In the genomic region with DNA sequence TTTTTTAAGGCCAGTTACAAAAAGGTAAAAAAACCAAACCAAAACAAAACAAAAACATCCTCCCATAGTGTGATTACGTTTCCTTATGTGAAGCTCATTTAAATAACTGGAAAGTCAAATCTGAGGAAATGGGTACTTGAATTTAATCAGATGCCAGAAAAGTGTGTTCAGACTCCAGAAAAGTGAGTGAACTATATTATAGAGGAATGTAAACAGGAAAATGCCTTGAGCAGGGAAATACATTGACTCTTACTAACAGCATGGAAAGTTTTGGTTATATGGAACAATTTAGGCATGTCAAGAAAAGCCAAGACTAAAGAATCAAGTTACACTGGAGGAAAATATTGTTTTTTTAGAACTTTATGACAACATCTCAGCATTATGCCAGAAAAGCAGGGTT, we compare ENCODE assay signal across 18 cellular contexts. TPM values are rescaled to one million over a fixed set of nuclear protein-coding genes. Genes with fewer than 3 reads are reported as not detected.
DNase-seq lines count a peak whose midpoint lies in the region; ATAC-seq and TF ChIP-seq lines count a peak whose summit lies in the region.
"Had no signal": no experiment of that assay in that cellular context is flagged by ENCODE, and none has a peak within 500 bp of the region (broad histone marks: within the 10 kb centered on the region; RNA-seq: fewer than 3 reads in every experiment).

No MANE protein-coding gene starts in this region.

- intact Hi-C loops in testis (cut with DNase I; ENCODE audit: low total_unique reads), result no loop called here

- H3K9me3 Mint-ChIP-seq in WTC11, result peaks cover 5% of the 10 kb centered on the region; the same call in 1 of the 2 replicates
- H3K9me3 Mint-ChIP-seq: activated CD4-positive, alpha-beta memory T cell treated with anti-CD3 and anti-CD28 coated beads, Interleukin-2, amount 10 ng/mL, durations not matched to agents 7 days and 5 days had no signal

- no peaks in the 10 kb centered on the region for H3K36me3 Mint-ChIP-seq in WTC11

- no peak for TF ChIP-seq POLR2A in testis (IDR thresholded peaks at IDR 0.05)

- H3K9me3 ChIP-seq in testis, result no peaks in the 10 kb centered on the region
- H3K9me3 ChIP-seq: prostate gland, thyroid gland had no signal

- H3K27ac Mint-ChIP-seq in WTC11, result peak overlapping the region; percentile 51
- H3K27ac Mint-ChIP-seq: activated CD4-positive, alpha-beta memory T cell treated with anti-CD3 and anti-CD28 coated beads, Interleukin-2, amount 10 ng/mL, durations not matched to agents 7 days and 5 days; B cell had no signal

- CTCF ChIA-PET in WTC11 (lab: Charles Lee), result interaction anchor here (1.0 kb wide), 1 partner anchor 37 kb away, joined by 3 read pairs; no protein-coding TSS in a partner anchor

- TF ChIP-seq CTCF in AG10803 (conservative IDR thresholded peaks at IDR 0.05; ENCODE audit: low read length) (no peak), WTC11 (IDR thresholded peaks at IDR 0.05) (no peak), foreskin fibroblast (IDR thresholded peaks at IDR 0.05; ENCODE audit: low read depth, low read length) (no peak), testis (IDR thresholded peaks at IDR 0.05) (no peak)

- POLR2A ChIA-PET in WTC11 (lab: Charles Lee), result no interaction called here

- no peaks in the 10 kb centered on the region for H3K27me3 ChIP-seq in testis
- H3K27me3 ChIP-seq: ascending aorta, heart right ventricle, thyroid gland had no signal

- H3K36me3 ChIP-seq in testis (ENCODE audit: low read depth, missing control alignments), result no peaks in the 10 kb centered on the region
- H3K36me3 ChIP-seq: ascending aorta, heart right ventricle, prostate gland, thyroid gland had no signal

- peaks cover 3% of the 10 kb centered on the region for H3K4me1 ChIP-seq in testis
- H3K4me1 ChIP-seq: ascending aorta, prostate gland, thyroid gland had no signal

- no peaks in the 10 kb centered on the region for H3K27me3 Mint-ChIP-seq in WTC11 (ENCODE audit: low read depth)

- H3K4me3 ChIP-seq in AG10803 (ENCODE audit: low read length) (no peak overlapping the region), foreskin fibroblast (ENCODE audit: low read depth in 1 of 2, low read length in 2 of 2) (no peak overlapping the region), testis (no peak overlapping the region)
- H3K4me3 ChIP-seq: ascending aorta, heart right ventricle, prostate gland, thyroid gland had no signal

- DNase-seq in AG10803 (ENCODE audit: low read depth) (peak; percentile 42), KBM-7 (peak; percentile 29), WTC11 (ENCODE audit: low spot score) (no peak), foreskin fibroblast (peak; percentile 36 to 50), testis (no peak)
- DNase-seq: activated CD4-positive, alpha-beta memory T cell treated with anti-CD3 and anti-CD28 coated beads, Interleukin-2, amount 10 ng/mL, durations not matched to agents 7 days and 5 days; effector CD8-positive, alpha-beta T cell; heart right ventricle; left cardiac atrium; NCI-H1436 treated with DMSO at 0.1 percent for 48 hours; NCI-H524; thyroid gland had no signal

- no peak overlapping the region for H3K4me3 Mint-ChIP-seq in WTC11
- H3K4me3 Mint-ChIP-seq: activated CD4-positive, alpha-beta memory T cell treated with anti-CD3 and anti-CD28 coated beads, Interleukin-2, amount 10 ng/mL, durations not matched to agents 7 days and 5 days; B cell had no signal

- no peak overlapping the region for H3K27ac ChIP-seq in testis
- H3K27ac ChIP-seq: prostate gland, thyroid gland had no signal

- in situ Hi-C loops in KBM-7 (cut with MboI; ENCODE audit: low pct_unique_long_range_greater_than_20kb, low sequenced_read_pairs), result no loop called here

- 44 to 58% methylated on average over 1 of the region's 1 CpG for WGBS in testis, 2 donors

- H3K4me1 Mint-ChIP-seq in WTC11, result peaks cover 5% of the 10 kb centered on the region
- H3K4me1 Mint-ChIP-seq: activated CD4-positive, alpha-beta memory T cell treated with anti-CD3 and anti-CD28 coated beads, Interleukin-2, amount 10 ng/mL, durations not matched to agents 7 days and 5 days; B cell had no signal

- ATAC-seq in WTC11, result no peak
- ATAC-seq in GM18858 (IDR thresholded peaks at IDR 0.05; ENCODE audit: unreplicated experiment), result no peak
- ATAC-seq in HG03439 (IDR thresholded peaks at IDR 0.05; ENCODE audit: unreplicated experiment), result no peak
- no peak for ATAC-seq in HG03196 (IDR thresholded peaks at IDR 0.05; ENCODE audit: unreplicated experiment)
- ATAC-seq: heart right ventricle, left cardiac atrium had no signal

TF ChIP-seq in WTC11, 78 proteins besides CTCF, POLR2A, EP300 and RAD21 (continues in another document):
- TF ChIP-seq, protein P1, sequence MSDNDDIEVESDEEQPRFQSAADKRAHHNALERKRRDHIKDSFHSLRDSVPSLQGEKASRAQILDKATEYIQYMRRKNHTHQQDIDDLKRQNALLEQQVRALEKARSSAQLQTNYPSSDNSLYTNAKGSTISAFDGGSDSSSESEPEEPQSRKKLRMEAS (CRISPR knock-in tag; IDR thresholded peaks at IDR 0.05), result no peak
- TF ChIP-seq TEAD1 (CRISPR knock-in tag; IDR thresholded peaks at IDR 0.05), result no peak
- TF ChIP-seq ZNF396 (CRISPR knock-in tag; IDR thresholded peaks at IDR 0.05; ENCODE audit: borderline replicate concordance), result no peak
- TF ChIP-seq ETV6 (CRISPR knock-in tag; IDR thresholded peaks at IDR 0.05), result no peak
- TF ChIP-seq ZNF671 (CRISPR knock-in tag; IDR thresholded peaks at IDR 0.05), result no peak
- TF ChIP-seq CREM (CRISPR knock-in tag; IDR thresholded peaks at IDR 0.05), result no peak
- no peak for TF ChIP-seq TEAD4 (CRISPR knock-in tag; IDR thresholded peaks at IDR 0.05)
- TF ChIP-seq, protein P2, sequence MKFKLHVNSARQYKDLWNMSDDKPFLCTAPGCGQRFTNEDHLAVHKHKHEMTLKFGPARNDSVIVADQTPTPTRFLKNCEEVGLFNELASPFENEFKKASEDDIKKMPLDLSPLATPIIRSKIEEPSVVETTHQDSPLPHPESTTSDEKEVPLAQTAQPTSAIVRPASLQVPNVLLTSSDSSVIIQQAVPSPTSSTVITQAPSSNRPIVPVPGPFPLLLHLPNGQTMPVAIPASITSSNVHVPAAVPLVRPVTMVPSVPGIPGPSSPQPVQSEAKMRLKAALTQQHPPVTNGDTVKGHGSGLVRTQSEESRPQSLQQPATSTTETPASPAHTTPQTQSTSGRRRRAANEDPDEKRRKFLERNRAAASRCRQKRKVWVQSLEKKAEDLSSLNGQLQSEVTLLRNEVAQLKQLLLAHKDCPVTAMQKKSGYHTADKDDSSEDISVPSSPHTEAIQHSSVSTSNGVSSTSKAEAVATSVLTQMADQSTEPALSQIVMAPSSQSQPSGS (CRISPR knock-in tag; IDR thresholded peaks at IDR 0.05; ENCODE audit: borderline replicate concordance, low read depth), result no peak
- TF ChIP-seq, protein P3, sequence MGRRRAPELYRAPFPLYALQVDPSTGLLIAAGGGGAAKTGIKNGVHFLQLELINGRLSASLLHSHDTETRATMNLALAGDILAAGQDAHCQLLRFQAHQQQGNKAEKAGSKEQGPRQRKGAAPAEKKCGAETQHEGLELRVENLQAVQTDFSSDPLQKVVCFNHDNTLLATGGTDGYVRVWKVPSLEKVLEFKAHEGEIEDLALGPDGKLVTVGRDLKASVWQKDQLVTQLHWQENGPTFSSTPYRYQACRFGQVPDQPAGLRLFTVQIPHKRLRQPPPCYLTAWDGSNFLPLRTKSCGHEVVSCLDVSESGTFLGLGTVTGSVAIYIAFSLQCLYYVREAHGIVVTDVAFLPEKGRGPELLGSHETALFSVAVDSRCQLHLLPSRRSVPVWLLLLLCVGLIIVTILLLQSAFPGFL (CRISPR knock-in tag; IDR thresholded peaks at IDR 0.05; ENCODE audit: borderline replicate concordance), result no peak
- TF ChIP-seq SMAD4 (CRISPR knock-in tag; IDR thresholded peaks at IDR 0.05), result no peak
- TF ChIP-seq HMGA2 (CRISPR knock-in tag; IDR thresholded peaks at IDR 0.05), result no peak
- no peak for TF ChIP-seq NFE2L1 (CRISPR knock-in tag; IDR thresholded peaks at IDR 0.05)
- no peak for TF ChIP-seq ZNF263 (CRISPR knock-in tag; IDR thresholded peaks at IDR 0.05; ENCODE audit: low read depth)
- no peak for TF ChIP-seq CBFB (CRISPR knock-in tag; IDR thresholded peaks at IDR 0.05; ENCODE audit: low read depth)
- TF ChIP-seq, protein P4, sequence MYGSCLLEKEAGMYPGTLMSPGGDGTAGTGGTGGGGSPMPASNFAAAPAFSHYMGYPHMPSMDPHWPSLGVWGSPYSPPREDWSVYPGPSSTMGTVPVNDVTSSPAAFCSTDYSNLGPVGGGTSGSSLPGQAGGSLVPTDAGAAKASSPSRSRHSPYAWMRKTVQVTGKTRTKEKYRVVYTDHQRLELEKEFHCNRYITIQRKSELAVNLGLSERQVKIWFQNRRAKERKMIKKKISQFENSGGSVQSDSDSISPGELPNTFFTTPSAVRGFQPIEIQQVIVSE (CRISPR knock-in tag; IDR thresholded peaks at IDR 0.05; ENCODE audit: borderline replicate concordance), result no peak
- no peak for TF ChIP-seq SP1 (CRISPR knock-in tag; conservative IDR thresholded peaks at IDR 0.05)
- TF ChIP-seq PRRX2 (CRISPR knock-in tag; IDR thresholded peaks at IDR 0.05), result no peak
- no peak for TF ChIP-seq CREB1 (CRISPR knock-in tag; IDR thresholded peaks at IDR 0.05)

RNA-seq across cellular contexts. Expression of a gene that starts 37.8 kb away (rescaled TPM):
- total RNA-seq in WTC11 (2021), result 46.5 to 52.6 TPM (median 51.8 TPM) in 3 replicates
- 10 to 100 TPM; 36.7 to 53.1 TPM for total RNA-seq in testis
- 78.0 TPM for polyA plus RNA-seq in testis (ENCODE audit: insufficient read depth, low read depth, low replicate concordance)

Comparison
In these comparisons a context has a peak if more than half of its experiments do, and no peak if none do; other contexts are left out.
1. DNase-seq: peak in AG10803 (single experiment), KBM-7 (single experiment) and foreskin fibroblast (2 of 2); none in WTC11 (single experiment) and testis (single experiment).